In the genomic region with DNA sequence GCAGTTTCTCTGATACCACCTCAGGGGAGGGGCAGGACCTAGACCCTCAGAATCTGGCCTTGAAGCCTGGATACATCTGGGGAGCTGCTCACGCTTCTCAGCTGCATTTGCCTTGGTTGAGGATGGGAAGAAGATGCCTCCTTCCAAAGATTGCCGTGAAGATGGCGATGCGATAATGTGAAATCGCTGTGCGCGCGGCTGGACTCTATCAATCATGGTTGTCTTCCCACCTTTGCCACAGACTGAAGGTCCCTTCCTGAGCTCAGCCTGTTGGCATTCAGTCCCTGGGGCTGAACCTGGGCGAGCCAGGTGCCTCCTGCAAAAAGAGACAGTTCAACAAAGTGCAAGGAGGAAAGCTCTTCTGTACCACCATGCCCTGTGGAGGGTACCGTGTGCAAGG, we compare ENCODE assay signal across 19 cellular contexts.
DNase-seq lines count a peak whose midpoint lies in the region; ATAC-seq and TF ChIP-seq lines count a peak whose summit lies in the region.
"Had no signal": no experiment of that assay in that cellular context is flagged by ENCODE, and none has a peak within 500 bp of the region (broad histone marks: within the 10 kb centered on the region; RNA-seq: fewer than 3 reads in every experiment).

No MANE protein-coding gene starts in this region.

- no peak for DNase-seq in ascending aorta (ENCODE audit: low spot score in 2 of 2)
- DNase-seq in left lung: no peak
- DNase-seq in trophoblast cell: peak; percentile 45 to 63
- no peak for DNase-seq in upper lobe of right lung
- DNase-seq in glomerular visceral epithelial cell (ENCODE audit: extremely low spot score): no peak
- no peak for DNase-seq in midbrain (lab: John Stamatoyannopoulos, UW)
- no peak for DNase-seq in activated gamma-delta T cell (lab: John Stamatoyannopoulos, UW)
- DNase-seq: activated CD4-positive, alpha-beta memory T cell treated with anti-CD3 and anti-CD28 coated beads for 36 hours; activated T-cell treated with anti-CD3 and anti-CD28 coated beads, Interleukin-2, amount 50 U/mL, for 24 hours; brain microvascular endothelial cell; dermis blood vessel endothelial cell; NCI-H1092 treated with DMSO at 0.1 percent for 48 hours; NCI-H2107; NCI-H510A treated with DMSO at 0.1 percent for 48 hours; SIG-M5; stimulated activated naive CD8-positive, alpha-beta T cell treated with anti-CD3 and anti-CD28 coated beads, Interleukin-15, amount 100 ng/mL, for 72 hours had no signal

- H4K91ac ChIP-seq in trophoblast cell (ENCODE audit: low read depth, low read length): peak overlapping the region; percentile 95

- no peak for ATAC-seq in left lung
- ATAC-seq in upper lobe of right lung: no peak
- ATAC-seq: stimulated activated naive CD8-positive, alpha-beta T cell treated with anti-CD3 and anti-CD28 coated beads, Interleukin-15, amount 100 ng/mL, for 72 hours had no signal

- no peak overlapping the region for H3K4me2 ChIP-seq in trophoblast cell (ENCODE audit: low read length)
- H3K4me2 ChIP-seq: KMS-11 had no signal

- peak overlapping the region; percentile 76 for H3K14ac ChIP-seq in trophoblast cell (ENCODE audit: low read length)

- H2BK5ac ChIP-seq in trophoblast cell (ENCODE audit: low read depth, low read length, poor library complexity): peak overlapping the region; percentile 18

- no CpG with 5 or more reads among the region's 10 CpGs for whole genome bisulfite sequencing in trophoblast cell (ENCODE audit: extremely low coverage, insufficient coverage, insufficient read length)

- peak overlapping the region; percentile 84 for H2AK5ac ChIP-seq in trophoblast cell (ENCODE audit: low read length)

- H3K18ac ChIP-seq in trophoblast cell (ENCODE audit: low read length): peak overlapping the region; percentile 89

- H2AFZ ChIP-seq in trophoblast cell (ENCODE audit: insufficient read depth, low read length, poor library complexity): no peak overlapping the region

- H3K4me1 ChIP-seq in ascending aorta (peaks cover 11 to 45% of the 10 kb centered on the region in 2 donors), left lung (peaks cover 15 to 66% of the 10 kb centered on the region in 2 donors), trophoblast cell (ENCODE audit: control insufficient read depth in 1 of 2, insufficient read depth in 2 of 2, low read length in 2 of 2) (peaks cover 45 to 59% of the 10 kb centered on the region in 2 experiments), upper lobe of right lung (peaks cover 26% of the 10 kb centered on the region)

- no peaks in the 10 kb centered on the region for H3K27me3 ChIP-seq in ascending aorta
- H3K27me3 ChIP-seq in left lung: no peaks in the 10 kb centered on the region
- H3K27me3 ChIP-seq in trophoblast cell (ENCODE audit: insufficient read depth, low read length): no peaks in the 10 kb centered on the region
- no peaks in the 10 kb centered on the region for H3K27me3 ChIP-seq in upper lobe of right lung
- H3K27me3 ChIP-seq: brain microvascular endothelial cell had no signal

- TF ChIP-seq CTCF in ascending aorta (IDR thresholded peaks at IDR 0.05): no peak
- no peak for TF ChIP-seq CTCF in left lung (IDR thresholded peaks at IDR 0.05)
- TF ChIP-seq CTCF in upper lobe of right lung (IDR thresholded peaks at IDR 0.05): no peak

- H4K8ac ChIP-seq in trophoblast cell (ENCODE audit: low read depth, low read length): peak overlapping the region; percentile 40

- H3K4ac ChIP-seq in trophoblast cell (ENCODE audit: low read depth, low read length): peak overlapping the region; percentile 59

- H3K4me3 ChIP-seq in ascending aorta (no peak overlapping the region), left lung (no peak overlapping the region), trophoblast cell (ENCODE audit: low read depth, low read length) (no peak overlapping the region), upper lobe of right lung (no peak overlapping the region)
- H3K4me3 ChIP-seq: lung had no signal

- no peak overlapping the region for H3K23ac ChIP-seq in trophoblast cell (ENCODE audit: low read length)

- H3K27ac ChIP-seq in ascending aorta (peak overlapping the region; percentile 97 to 99), left lung (peak overlapping the region; percentile 66 to 69), trophoblast cell (ENCODE audit: low read depth, low read length) (peak overlapping the region; percentile 83), upper lobe of right lung (peak overlapping the region; percentile 79)
- H3K27ac ChIP-seq: KMS-11, VCaP had no signal

- no peak overlapping the region for H4K12ac ChIP-seq in trophoblast cell (ENCODE audit: low read depth, low read length)

- peak overlapping the region; percentile 92 for H2BK120ac ChIP-seq in trophoblast cell (ENCODE audit: insufficient read depth, low read length, poor library complexity)

- intact Hi-C loops in ascending aorta (cut with DNase I) (loop anchor here (2.0 to 5.0 kb wide), 4 partner anchors 83 to 177 kb away; partner anchors contain the start of gene ERRFI1), left lung (cut with DNase I) (no loop called here), upper lobe of right lung (cut with DNase I) (no loop called here)

- H3K36me3 ChIP-seq in ascending aorta: no peaks in the 10 kb centered on the region
- no peaks in the 10 kb centered on the region for H3K36me3 ChIP-seq in left lung
- H3K36me3 ChIP-seq in trophoblast cell (ENCODE audit: control insufficient read depth in 1 of 2, insufficient read depth in 2 of 2, low read length in 2 of 2): no peaks in the 10 kb centered on the region
- H3K36me3 ChIP-seq in upper lobe of right lung: no peaks in the 10 kb centered on the region
- H3K36me3 ChIP-seq: brain microvascular endothelial cell had no signal

- H3K79me2 ChIP-seq in trophoblast cell (ENCODE audit: control insufficient read depth, insufficient read depth, low read length, poor library complexity): peaks cover 4% of the 10 kb centered on the region

- H3K9ac ChIP-seq in trophoblast cell (ENCODE audit: low read length): no peak overlapping the region
- H3K9ac ChIP-seq: KMS-11 had no signal

- peaks cover 66% of the 10 kb centered on the region for H3K79me1 ChIP-seq in trophoblast cell (ENCODE audit: low read length)

- H3K9me3 ChIP-seq in ascending aorta (no peaks in the 10 kb centered on the region), left lung (no peaks in the 10 kb centered on the region), trophoblast cell (ENCODE audit: insufficient read depth, low read depth, low read length) (no peaks in the 10 kb centered on the region), upper lobe of right lung (no peaks in the 10 kb centered on the region)

- peak overlapping the region; percentile 95 for H2BK12ac ChIP-seq in trophoblast cell (ENCODE audit: low read length)

Comparison
In these comparisons a context has a peak if more than half of its experiments do, and no peak if none do; other contexts are left out.
1. DNase-seq: peak in trophoblast cell (2 of 2); none in ascending aorta (0 of 2), left lung (0 of 2), upper lobe of right lung (single experiment), glomerular visceral epithelial cell (single experiment), midbrain (single experiment) and activated gamma-delta T cell (single experiment).
2. Peak in every context shown above with its lines, with median percentiles within 50 percentile points of each other: H3K27ac ChIP-seq.